ENCODE assay signal across 23 cellular contexts in the genomic region with DNA sequence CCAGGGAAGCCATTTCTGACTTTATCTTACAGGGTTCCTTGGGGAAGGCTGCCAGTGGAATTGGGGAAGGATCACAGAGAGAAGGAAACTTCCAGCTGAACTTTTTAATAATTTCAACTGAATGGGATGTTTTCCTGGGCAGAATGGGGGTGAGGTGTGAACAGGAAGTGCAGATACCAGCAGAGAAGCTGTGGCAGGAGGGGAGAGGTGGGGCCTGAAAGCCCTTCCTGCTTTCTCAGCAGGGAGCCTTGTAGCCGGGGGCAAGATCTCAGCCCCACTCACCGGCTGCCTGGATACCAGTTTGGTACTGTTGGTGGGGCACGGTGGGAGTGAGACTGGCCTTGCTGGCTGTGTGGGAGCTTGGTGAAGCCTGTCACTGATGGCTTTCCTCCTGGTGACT.
A peak's percentile ranks its signal among the peaks of the same experiment; 100 is the strongest.
DNase-seq lines count a peak whose midpoint lies in the region; ATAC-seq and TF ChIP-seq lines count a peak whose summit lies in the region.
"Had no signal": no experiment of that assay in that cellular context is flagged by ENCODE, and none has a peak within 500 bp of the region (broad histone marks: within the 10 kb centered on the region; RNA-seq: fewer than 3 reads in every experiment).

No MANE protein-coding gene starts in this region.

- intact Hi-C loops in posterior cingulate gyrus (cut with DNase I), result no loop called here

- H3K36me3 Mint-ChIP-seq in activated CD4-positive, alpha-beta T cell treated with anti-CD3 and anti-CD28 coated beads, Interleukin-2, amount 10 ng/mL, durations not matched to agents 7 days and 5 days (ENCODE audit: low read depth), result no peaks in the 10 kb centered on the region
- no peaks in the 10 kb centered on the region for H3K36me3 Mint-ChIP-seq in stimulated activated effector memory CD8-positive, alpha-beta T cell treated with anti-CD3 and anti-CD28 coated beads, Interleukin-12 subunit alpha, Interleukin-12 subunit beta, amount 100 ng/mL, for 72 hours

- no peak for ATAC-seq in stimulated activated effector memory CD8-positive, alpha-beta T cell treated with anti-CD3 and anti-CD28 coated beads, Interleukin-12 subunit alpha, Interleukin-12 subunit beta, amount 100 ng/mL, for 72 hours
- ATAC-seq in GM21825 (IDR thresholded peaks at IDR 0.05; ENCODE audit: unreplicated experiment), result no peak
- ATAC-seq: A549; activated CD4-positive, CD25-positive, alpha-beta regulatory T cell treated with anti-CD3 and anti-CD28 coated beads, Interleukin-2, amount 50 U/mL, for 24 hours; gastrocnemius medialis; HepG2 had no signal

- H3K4me3 Mint-ChIP-seq in activated CD4-positive, alpha-beta T cell treated with anti-CD3 and anti-CD28 coated beads, Interleukin-2, amount 10 ng/mL, durations not matched to agents 7 days and 5 days, result no peak overlapping the region
- no peak overlapping the region for H3K4me3 Mint-ChIP-seq in stimulated activated effector memory CD8-positive, alpha-beta T cell treated with anti-CD3 and anti-CD28 coated beads, Interleukin-12 subunit alpha, Interleukin-12 subunit beta, amount 100 ng/mL, for 72 hours
- H3K4me3 Mint-ChIP-seq: activated T-cell treated with anti-CD3 and anti-CD28 coated beads, Interleukin-2, amount 50 U/mL, for 24 hours; B cell; endodermal cell had no signal

- no peak for TF ChIP-seq CTCF in GM13977 (IDR thresholded peaks at IDR 0.05; ENCODE audit: extremely low read depth, insufficient read depth, missing control alignments)

- H3K9me3 Mint-ChIP-seq in activated CD4-positive, alpha-beta T cell treated with anti-CD3 and anti-CD28 coated beads, Interleukin-2, amount 10 ng/mL, durations not matched to agents 7 days and 5 days, result peaks cover 2% of the 10 kb centered on the region
- H3K9me3 Mint-ChIP-seq in stimulated activated effector memory CD8-positive, alpha-beta T cell treated with anti-CD3 and anti-CD28 coated beads, Interleukin-12 subunit alpha, Interleukin-12 subunit beta, amount 100 ng/mL, for 72 hours, result peaks cover 11% of the 10 kb centered on the region

- POLR2A ChIA-PET in activated CD4-positive, alpha-beta T cell treated with anti-CD3 and anti-CD28 coated beads, Interleukin-2, amount 10 ng/mL, durations not matched to agents 7 days and 5 days (lab: Charles Lee), result no interaction called here

- H3K4me1 Mint-ChIP-seq in activated CD4-positive, alpha-beta T cell treated with anti-CD3 and anti-CD28 coated beads, Interleukin-2, amount 10 ng/mL, durations not matched to agents 7 days and 5 days, result peaks cover 18% of the 10 kb centered on the region
- H3K4me1 Mint-ChIP-seq in stimulated activated effector memory CD8-positive, alpha-beta T cell treated with anti-CD3 and anti-CD28 coated beads, Interleukin-12 subunit alpha, Interleukin-12 subunit beta, amount 100 ng/mL, for 72 hours, result peaks cover 7% of the 10 kb centered on the region
- H3K4me1 Mint-ChIP-seq: B cell, naive B cell had no signal

- in situ Hi-C loops in KBM-7 (cut with MboI; ENCODE audit: low pct_unique_long_range_greater_than_20kb, low sequenced_read_pairs) (loop anchor here (25.0 kb wide), 1 partner anchor 199 kb away; no protein-coding TSS in a partner anchor), GM13977 (cut with MboI; ENCODE audit: low pct_unique_long_range_greater_than_20kb, low sequenced_read_pairs, unreplicated experiment) (no loop called here)

- peaks cover 81% of the 10 kb centered on the region for H3K27me3 Mint-ChIP-seq in activated CD4-positive, alpha-beta T cell treated with anti-CD3 and anti-CD28 coated beads, Interleukin-2, amount 10 ng/mL, durations not matched to agents 7 days and 5 days

- H3K27ac Mint-ChIP-seq in activated CD4-positive, alpha-beta T cell treated with anti-CD3 and anti-CD28 coated beads, Interleukin-2, amount 10 ng/mL, durations not matched to agents 7 days and 5 days, result peak overlapping the region; percentile 62
- peak overlapping the region; percentile 67 for H3K27ac Mint-ChIP-seq in stimulated activated effector memory CD8-positive, alpha-beta T cell treated with anti-CD3 and anti-CD28 coated beads, Interleukin-12 subunit alpha, Interleukin-12 subunit beta, amount 100 ng/mL, for 72 hours
- H3K27ac Mint-ChIP-seq: activated T-cell treated with anti-CD3 and anti-CD28 coated beads, Interleukin-2, amount 50 U/mL, for 24 hours; B cell; endodermal cell had no signal

- CTCF ChIA-PET in activated CD4-positive, alpha-beta T cell treated with anti-CD3 and anti-CD28 coated beads, Interleukin-2, amount 10 ng/mL, durations not matched to agents 7 days and 5 days (lab: Charles Lee), result no interaction called here

- DNase-seq in activated CD4-positive, alpha-beta T cell treated with anti-CD3 and anti-CD28 coated beads, Interleukin-2, amount 10 ng/mL, durations not matched to agents 7 days and 5 days, result no peak
- no peak for DNase-seq in activated CD4-positive, alpha-beta T cell treated with anti-CD3 and anti-CD28 coated beads for 4 hours
- DNase-seq in KBM-7, result peak; percentile 43
- DNase-seq in RPMI8226, result peak; percentile 28
- no peak for DNase-seq in stimulated activated effector memory CD8-positive, alpha-beta T cell treated with anti-CD3 and anti-CD28 coated beads, Interleukin-12 subunit alpha, Interleukin-12 subunit beta, amount 100 ng/mL, for 72 hours (ENCODE audit: low spot score in 2 of 2)
- DNase-seq in GM13977 (ENCODE audit: low spot score), result no peak
- DNase-seq in posterior cingulate gyrus, result no peak
- DNase-seq: activated naive CD4-positive, alpha-beta T cell; activated T-cell treated with anti-CD3 and anti-CD28 coated beads, Interleukin-2, amount 50 U/mL, for 24 hours; Caco-2; endodermal cell; esophagus squamous epithelium; gastrocnemius medialis; naive B cell; NCI-H1694; NCI-H748 treated with DMSO at 0.1 percent for 48 hours; Right ventricle myocardium superior; SW 1271 had no signal

Comparison
In these comparisons a context has a peak if more than half of its experiments do, and no peak if none do; other contexts are left out.
1. DNase-seq: peak in KBM-7 (single experiment) and RPMI8226 (single experiment); none in activated CD4-positive, alpha-beta T cell treated with anti-CD3 and anti-CD28 coated beads, Interleukin-2, amount 10 ng/mL, durations not matched to agents 7 days and 5 days (single experiment), activated CD4-positive, alpha-beta T cell treated with anti-CD3 and anti-CD28 coated beads for 4 hours (0 of 2), stimulated activated effector memory CD8-positive, alpha-beta T cell treated with anti-CD3 and anti-CD28 coated beads, Interleukin-12 subunit alpha, Interleukin-12 subunit beta, amount 100 ng/mL, for 72 hours (0 of 2), GM13977 (single experiment) and posterior cingulate gyrus (0 of 10).